8 cellular contexts compared by ENCODE assay signal in genomic region chr22:19629720-19630419, GRCh38.
DNase-seq lines count a peak whose midpoint lies in the region; ATAC-seq lines count a peak whose summit lies in the region.

No MANE protein-coding gene starts in this region.

- H3K36me3 ChIP-seq in H7 (replicated peaks; ENCODE audit: control insufficient read depth, insufficient read depth, low read length): no peaks in the 10 kb centered on the region

- no peak for ATAC-seq in HG02938 (IDR thresholded peaks at IDR 0.05; ENCODE audit: unreplicated experiment)

- H3K27me3 ChIP-seq in H7 (ENCODE audit: control insufficient read depth, insufficient read depth, low read length): no peaks in the 10 kb centered on the region

- H3K4me3 ChIP-seq in H7 (ENCODE audit: insufficient read depth, low read depth, low read length): no peak overlapping the region

- DNase-seq in Ammon's horn (ENCODE audit: low spot score) (peak; percentile 84), H7 (peak; percentile 94), NCI-H524 treated with DMSO at 0.1 percent for 48 hours (lab: John Stamatoyannopoulos, UW) (peak; percentile 15), ecto neural progenitor cell (ENCODE audit: low spot score) (peak; percentile 89), medulla oblongata (ENCODE audit: extremely low spot score) (peak; percentile 84)
- DNase-seq in activated CD4-positive, alpha-beta T cell treated with anti-CD3 and anti-CD28 coated beads, Interleukin-2, amount 50 U/mL, for 48 hours: peak; percentile 91 to 92
- peak; percentile 56 for DNase-seq in stimulated activated CD8-positive, alpha-beta memory T cell treated with anti-CD3 and anti-CD28 coated beads, Interleukin-12 subunit alpha, Interleukin-12 subunit beta, amount 100 ng/mL, for 4 hours (ENCODE audit: low read depth)

Comparison
In these comparisons a context has a peak if more than half of its experiments do, and no peak if none do; other contexts are left out.
1. DNase-seq: peak in every context shown above with its lines; median percentile 94 in H7; 92 in activated CD4-positive, alpha-beta T cell treated with anti-CD3 and anti-CD28 coated beads, Interleukin-2, amount 50 U/mL, for 48 hours; 89 in ecto neural progenitor cell; 84 in Ammon's horn; 84 in medulla oblongata; 56 in stimulated activated CD8-positive, alpha-beta memory T cell treated with anti-CD3 and anti-CD28 coated beads, Interleukin-12 subunit alpha, Interleukin-12 subunit beta, amount 100 ng/mL, for 4 hours; 15 in NCI-H524 treated with DMSO at 0.1 percent for 48 hours.